ENCODE assay signal across 1 cellular context in genomic region chr11:65653229-65654225, GRCh38.
TF ChIP-seq lines count a peak whose summit lies in the region.

No MANE protein-coding gene starts in this region.

TF ChIP-seq in HepG2, 621 proteins besides CTCF, POLR2A, EP300 and RAD21 (continued from another document and continues in another):
- TF ChIP-seq ETS1 (CRISPR knock-in tag; IDR thresholded peaks at IDR 0.05) (no peak), ZBTB8A (CRISPR knock-in tag; IDR thresholded peaks at IDR 0.05; ENCODE audit: borderline replicate concordance, low read depth) (no peak), NR0B2 (CRISPR knock-in tag; IDR thresholded peaks at IDR 0.05) (no peak), ZBTB7A (CRISPR knock-in tag; IDR thresholded peaks at IDR 0.05) (no peak), IRX3 (CRISPR knock-in tag; IDR thresholded peaks at IDR 0.05; ENCODE audit: borderline replicate concordance, low read depth) (no peak), POLR2AphosphoS2 (IDR thresholded peaks at IDR 0.05; ENCODE audit: low read depth, low read length) (no peak), MLXIP (CRISPR knock-in tag; IDR thresholded peaks at IDR 0.05; ENCODE audit: borderline replicate concordance) (no peak), NFIC (IDR thresholded peaks at IDR 0.05; ENCODE audit: low read length) (peak; percentile 62; the same call in 1 of the 2 replicates), NFE2 (CRISPR knock-in tag; IDR thresholded peaks at IDR 0.05) (no peak), ZBTB21 (CRISPR knock-in tag; IDR thresholded peaks at IDR 0.05) (no peak), NFE2L1 (CRISPR knock-in tag; IDR thresholded peaks at IDR 0.05; ENCODE audit: borderline replicate concordance) (no peak), ZNF816 (CRISPR knock-in tag; IDR thresholded peaks at IDR 0.05; ENCODE audit: borderline replicate concordance) (no peak), ZNF619 (CRISPR knock-in tag; IDR thresholded peaks at IDR 0.05) (peak; percentile 40; the same call in 1 of the 2 replicates), KLF6 (CRISPR knock-in tag; IDR thresholded peaks at IDR 0.05) (no peak), MAFK (conservative IDR thresholded peaks at IDR 0.05 in 1 of 2, IDR thresholded peaks at IDR 0.05 in 1 of 2; ENCODE audit: low read length in 2 of 2) (no peak), YEATS2 (CRISPR knock-in tag; IDR thresholded peaks at IDR 0.05; ENCODE audit: borderline replicate concordance) (no peak), POLR2G (IDR thresholded peaks at IDR 0.05; ENCODE audit: low read depth, low read length) (peak; percentile 65), ZNF280D (CRISPR knock-in tag; IDR thresholded peaks at IDR 0.05) (no peak), PHF21A (CRISPR knock-in tag; IDR thresholded peaks at IDR 0.05) (peak; percentile 86), MBNL3 (CRISPR knock-in tag; conservative IDR thresholded peaks at IDR 0.05) (no peak), SCMH1 (CRISPR knock-in tag; IDR thresholded peaks at IDR 0.05; ENCODE audit: borderline replicate concordance) (no peak), BORCS8-MEF2B (CRISPR knock-in tag; IDR thresholded peaks at IDR 0.05) (no peak), ISL2 (CRISPR knock-in tag; IDR thresholded peaks at IDR 0.05) (no peak), AKAP8 (CRISPR knock-in tag; IDR thresholded peaks at IDR 0.05) (no peak; the same call in 1 of the 2 replicates), ZNF274 (CRISPR knock-in tag; IDR thresholded peaks at IDR 0.05) (no peak), ARNT (IDR thresholded peaks at IDR 0.05) (no peak), RBAK (CRISPR knock-in tag; IDR thresholded peaks at IDR 0.05) (no peak), MED13 (CRISPR knock-in tag; IDR thresholded peaks at IDR 0.05) (no peak), ZNF678 (CRISPR knock-in tag; IDR thresholded peaks at IDR 0.05) (no peak), HIVEP1 (CRISPR knock-in tag; IDR thresholded peaks at IDR 0.05) (no peak), ZNF121 (CRISPR knock-in tag; IDR thresholded peaks at IDR 0.05) (no peak), NFYB (CRISPR knock-in tag; IDR thresholded peaks at IDR 0.05) (no peak), ZSCAN9 (CRISPR knock-in tag; IDR thresholded peaks at IDR 0.05; ENCODE audit: borderline replicate concordance) (no peak), U2AF2 (IDR thresholded peaks at IDR 0.05; ENCODE audit: low read depth, low read length) (no peak), NBN (conservative IDR thresholded peaks at IDR 0.05) (no peak), ZNF513 (CRISPR knock-in tag; conservative IDR thresholded peaks at IDR 0.05) (no peak), ZNF383 (CRISPR knock-in tag; IDR thresholded peaks at IDR 0.05; ENCODE audit: borderline replicate concordance) (no peak), DMAP1 (CRISPR knock-in tag; IDR thresholded peaks at IDR 0.05) (no peak; the same call in none of the 2 replicates), TBL1XR1 (IDR thresholded peaks at IDR 0.05; ENCODE audit: borderline replicate concordance, low read length, partially characterized antibody) (no peak), HOXA9 (CRISPR knock-in tag; IDR thresholded peaks at IDR 0.05; ENCODE audit: borderline replicate concordance) (no peak), DPF2 (CRISPR knock-in tag; IDR thresholded peaks at IDR 0.05; ENCODE audit: borderline replicate concordance, low read depth) (no peak), ZBTB39 (CRISPR knock-in tag; IDR thresholded peaks at IDR 0.05) (no peak), SSRP1 (CRISPR knock-in tag; IDR thresholded peaks at IDR 0.05) (no peak), ZNF264 (CRISPR knock-in tag; IDR thresholded peaks at IDR 0.05) (0 out of 2 replicates have a peak, but pooled peaks have one; percentile 11), RFXAP (CRISPR knock-in tag; IDR thresholded peaks at IDR 0.05; ENCODE audit: borderline replicate concordance) (no peak), HOXA7 (CRISPR knock-in tag; IDR thresholded peaks at IDR 0.05) (no peak), GZF1 (CRISPR knock-in tag; IDR thresholded peaks at IDR 0.05) (no peak), CC2D1A (CRISPR knock-in tag; IDR thresholded peaks at IDR 0.05) (no peak), SRSF9 (IDR thresholded peaks at IDR 0.05; ENCODE audit: borderline replicate concordance, insufficient read depth, low read depth, low read length, poor library complexity, severe bottlenecking) (no peak), HNRNPH1 (optimal IDR thresholded peaks at IDR 0.05; ENCODE audit: low read depth, low read length) (no peak), HES4 (CRISPR knock-in tag; IDR thresholded peaks at IDR 0.05; ENCODE audit: borderline replicate concordance) (no peak), ZNF703 (CRISPR knock-in tag; IDR thresholded peaks at IDR 0.05; ENCODE audit: borderline replicate concordance) (no peak), NR1H2 (CRISPR knock-in tag; IDR thresholded peaks at IDR 0.05; ENCODE audit: borderline replicate concordance, low read depth) (no peak), ZNF615 (CRISPR knock-in tag; IDR thresholded peaks at IDR 0.05; ENCODE audit: borderline replicate concordance) (no peak), ZNF564 (CRISPR knock-in tag; IDR thresholded peaks at IDR 0.05) (0 out of 2 replicates have a peak, but pooled peaks have one; percentile 59), PREB (CRISPR knock-in tag; IDR thresholded peaks at IDR 0.05) (no peak), ZFAT (CRISPR knock-in tag; conservative IDR thresholded peaks at IDR 0.05) (no peak), ZNF253 (CRISPR knock-in tag; IDR thresholded peaks at IDR 0.05; ENCODE audit: borderline replicate concordance) (no peak), ASH2L (IDR thresholded peaks at IDR 0.05; ENCODE audit: insufficient read length, low read depth, low read length) (peak; percentile 55), ZNF143 (CRISPR knock-in tag; IDR thresholded peaks at IDR 0.05) (no peak), ZNF343 (CRISPR knock-in tag; IDR thresholded peaks at IDR 0.05) (peak; percentile 29; the same call in 1 of the 2 replicates), MLX (CRISPR knock-in tag; IDR thresholded peaks at IDR 0.05) (no peak), GATAD2A (CRISPR knock-in tag; IDR thresholded peaks at IDR 0.05) (no peak; the same call in 1 of the 2 replicates), CREBL2 (CRISPR knock-in tag; IDR thresholded peaks at IDR 0.05; ENCODE audit: borderline replicate concordance) (no peak), ZNF75D (CRISPR knock-in tag; IDR thresholded peaks at IDR 0.05; ENCODE audit: borderline replicate concordance) (no peak), GFI1 (CRISPR knock-in tag; IDR thresholded peaks at IDR 0.05; ENCODE audit: borderline replicate concordance) (peak; percentile 98), SMARCE1 (IDR thresholded peaks at IDR 0.05; ENCODE audit: borderline replicate concordance) (no peak), EEA1 (CRISPR knock-in tag; IDR thresholded peaks at IDR 0.05; ENCODE audit: borderline replicate concordance) (no peak)
